ENCODE assay signal across 36 cellular contexts in genomic region chr2:86219896-86220295, GRCh38.
"Had no signal": no experiment of that assay in that cellular context is flagged by ENCODE, and none has a peak within 500 bp of the region (broad histone marks: within the 10 kb centered on the region; RNA-seq: fewer than 3 reads in every experiment).

No MANE protein-coding gene starts in this region.

- DNase-seq: activated B cell treated with CpG ODN at 0.5 μM for 24 hours; activated CD4-positive, alpha-beta memory T cell treated with anti-CD3 and anti-CD28 coated beads for 36 hours; activated CD4-positive, alpha-beta T cell treated with anti-CD3 and anti-CD28 coated beads for 4 hours; activated CD4-positive, alpha-beta T cell treated with anti-CD3 and anti-CD28 coated beads, Interleukin-2, amount 10 ng/mL, durations not matched to agents 24 days and 14 days; activated CD4-positive, alpha-beta T cell treated with anti-CD3 and anti-CD28 coated beads, Interleukin-2, amount 50 U/mL, for 1 hour; activated CD4-positive, alpha-beta T cell treated with anti-CD3 and anti-CD28 coated beads, Interleukin-2, amount 50 U/mL, for 4 hours; activated CD4-positive, CD25-positive, alpha-beta regulatory T cell treated with anti-CD3 and anti-CD28 coated beads, Interleukin-2, amount 50 U/mL, for 72 hours; activated CD8-positive, alpha-beta memory T cell treated with anti-CD3 and anti-CD28 coated beads, Interleukin-2, amount 10 ng/mL, durations not matched to agents 7 days and 5 days; activated CD8-positive, alpha-beta T cell treated with anti-CD3 and anti-CD28 coated beads for 36 hours; activated gamma-delta T cell; activated naive CD4-positive, alpha-beta T cell treated with anti-CD3 and anti-CD28 coated beads, Interleukin-2, amount 10 ng/mL, durations not matched to agents 7 days and 5 days; activated naive CD4-positive, alpha-beta T cell treated with Interleukin-2 at 50 U/mL for 16 hours; activated naive CD8-positive, alpha-beta T cell treated with anti-CD3 and anti-CD28 coated beads, Interleukin-2, amount 10 ng/mL, durations not matched to agents 7 days and 5 days; activated naive CD8-positive, alpha-beta T cell treated with anti-CD3 and anti-CD28 coated beads, Interleukin-2, amount 50 U/mL, for 24 hours; activated T-cell treated with anti-CD3 and anti-CD28 coated beads for 4 hours; activated T-cell treated with anti-CD3 and anti-CD28 coated beads, Interleukin-2, amount 50 U/mL, for 1 hour; activated T-cell treated with anti-CD3 and anti-CD28 coated beads, Interleukin-2, amount 50 U/mL, for 4 hours; activated T-cell treated with anti-CD3 and anti-CD28 coated beads, Interleukin-2, amount 50 U/mL, for 72 hours; amygdala; anterior cingulate cortex; caudate nucleus; SW 1271; T-helper 1 cell; T-helper 2 cell; T-helper 9 cell had no signal

- H3K4me3 ChIP-seq: ascending aorta, cardiac muscle cell had no signal

- H3K27ac ChIP-seq: ascending aorta, cardiac muscle cell, VCaP had no signal

- H3K36me3 ChIP-seq: cardiac muscle cell had no signal

- H3K9me3 ChIP-seq: ascending aorta had no signal

- H3K27me3 Mint-ChIP-seq: activated B cell treated with CpG ODN at 0.5 μM for 24 hours; activated CD4-positive, alpha-beta memory T cell treated with anti-CD3 and anti-CD28 coated beads for 36 hours; activated CD4-positive, alpha-beta T cell treated with anti-CD3 and anti-CD28 coated beads, Interleukin-2, amount 10 ng/mL, durations not matched to agents 24 days and 14 days; activated CD8-positive, alpha-beta memory T cell treated with anti-CD3 and anti-CD28 coated beads, Interleukin-2, amount 10 ng/mL, durations not matched to agents 7 days and 5 days; activated CD8-positive, alpha-beta T cell treated with anti-CD3 and anti-CD28 coated beads for 36 hours; activated naive CD4-positive, alpha-beta T cell treated with anti-CD3 and anti-CD28 coated beads, Interleukin-2, amount 10 ng/mL, durations not matched to agents 7 days and 5 days; activated naive CD4-positive, alpha-beta T cell treated with anti-CD3 and anti-CD28 coated beads, Interleukin-2, amount 50 U/mL, for 24 hours; activated naive CD8-positive, alpha-beta T cell; activated naive CD8-positive, alpha-beta T cell treated with anti-CD3 and anti-CD28 coated beads, Interleukin-2, amount 10 ng/mL, durations not matched to agents 7 days and 5 days; activated naive CD8-positive, alpha-beta T cell treated with anti-CD3 and anti-CD28 coated beads, Interleukin-2, amount 50 U/mL, for 24 hours; activated T-helper 17 cell treated with anti-CD3 and anti-CD28 coated beads, Interleukin-2, amount 50 U/mL, for 72 hours; brain; central memory CD8-positive, alpha-beta T cell had no signal

- H3K36me3 Mint-ChIP-seq: activated CD4-positive, alpha-beta memory T cell treated with anti-CD3 and anti-CD28 coated beads for 36 hours; activated naive CD4-positive, alpha-beta T cell treated with anti-CD3 and anti-CD28 coated beads, Interleukin-2, amount 50 U/mL, for 24 hours; brain had no signal

- H3K4me3 Mint-ChIP-seq: activated B cell treated with CpG ODN at 0.5 μM for 24 hours; activated CD4-positive, alpha-beta memory T cell treated with anti-CD3 and anti-CD28 coated beads for 36 hours; activated CD4-positive, alpha-beta T cell treated with anti-CD3 and anti-CD28 coated beads, Interleukin-2, amount 10 ng/mL, durations not matched to agents 24 days and 14 days; activated CD8-positive, alpha-beta memory T cell treated with anti-CD3 and anti-CD28 coated beads, Interleukin-2, amount 10 ng/mL, durations not matched to agents 7 days and 5 days; activated CD8-positive, alpha-beta T cell treated with anti-CD3 and anti-CD28 coated beads for 36 hours; activated naive CD4-positive, alpha-beta T cell treated with anti-CD3 and anti-CD28 coated beads, Interleukin-2, amount 10 ng/mL, durations not matched to agents 7 days and 5 days; activated naive CD8-positive, alpha-beta T cell; activated naive CD8-positive, alpha-beta T cell treated with anti-CD3 and anti-CD28 coated beads, Interleukin-2, amount 10 ng/mL, durations not matched to agents 7 days and 5 days; activated naive CD8-positive, alpha-beta T cell treated with anti-CD3 and anti-CD28 coated beads, Interleukin-2, amount 50 U/mL, for 24 hours; activated T-cell treated with anti-CD3 and anti-CD28 coated beads, Interleukin-2, amount 50 U/mL, for 4 hours; activated T-cell treated with anti-CD3 and anti-CD28 coated beads, Interleukin-2, amount 50 U/mL, for 72 hours; activated T-helper 1 cell treated with anti-CD3 and anti-CD28 coated beads, Interleukin-12 subunit alpha, Interleukin-12 subunit beta, Interleukin-2, Interleukin-4 antibody, amounts not matched to agents 30 ng/mL and 10 ng/mL and 1 ng/mL, durations not matched to agents 14 hours and 24 hours and 36 hours; activated T-helper 17 cell treated with anti-CD3 and anti-CD28 coated beads, Interleukin-2, amount 50 U/mL, for 72 hours; brain; central memory CD8-positive, alpha-beta T cell; T-helper 1 cell treated with Interleukin-12 subunit alpha and Interleukin-12 subunit beta and Interleukin-4 antibody, amounts not matched to agents 30 μg/mL and 1 μg/mL, for 36 hours; T-helper 2 cell treated with Interferon-gamma antibody and Interleukin-4, amounts not matched to agents 5 μg/mL and 100 μg/mL, for 36 hours had no signal

- H3K27ac Mint-ChIP-seq: activated B cell treated with CpG ODN at 0.5 μM for 24 hours; activated CD4-positive, alpha-beta memory T cell treated with anti-CD3 and anti-CD28 coated beads for 36 hours; activated CD4-positive, alpha-beta T cell treated with anti-CD3 and anti-CD28 coated beads, Interleukin-2, amount 10 ng/mL, durations not matched to agents 24 days and 14 days; activated CD8-positive, alpha-beta memory T cell treated with anti-CD3 and anti-CD28 coated beads, Interleukin-2, amount 10 ng/mL, durations not matched to agents 7 days and 5 days; activated CD8-positive, alpha-beta T cell treated with anti-CD3 and anti-CD28 coated beads for 36 hours; activated naive CD4-positive, alpha-beta T cell treated with anti-CD3 and anti-CD28 coated beads, Interleukin-2, amount 10 ng/mL, durations not matched to agents 7 days and 5 days; activated naive CD4-positive, alpha-beta T cell treated with anti-CD3 and anti-CD28 coated beads, Interleukin-2, amount 50 U/mL, for 24 hours; activated naive CD8-positive, alpha-beta T cell; activated naive CD8-positive, alpha-beta T cell treated with anti-CD3 and anti-CD28 coated beads, Interleukin-2, amount 10 ng/mL, durations not matched to agents 7 days and 5 days; activated naive CD8-positive, alpha-beta T cell treated with anti-CD3 and anti-CD28 coated beads, Interleukin-2, amount 50 U/mL, for 24 hours; activated T-cell treated with anti-CD3 and anti-CD28 coated beads, Interleukin-2, amount 50 U/mL, for 72 hours; activated T-helper 1 cell treated with anti-CD3 and anti-CD28 coated beads, Interleukin-12 subunit alpha, Interleukin-12 subunit beta, Interleukin-2, Interleukin-4 antibody, amounts not matched to agents 30 ng/mL and 10 ng/mL and 1 ng/mL, durations not matched to agents 14 hours and 24 hours and 36 hours; activated T-helper 17 cell treated with anti-CD3 and anti-CD28 coated beads, Interleukin-2, amount 50 U/mL, for 72 hours; T-helper 2 cell treated with Interferon-gamma antibody and Interleukin-4, amounts not matched to agents 5 μg/mL and 100 μg/mL, for 36 hours had no signal

- H3K9me3 Mint-ChIP-seq: activated B cell treated with CpG ODN at 0.5 μM for 24 hours; activated CD4-positive, alpha-beta memory T cell treated with anti-CD3 and anti-CD28 coated beads for 36 hours; activated naive CD4-positive, alpha-beta T cell treated with anti-CD3 and anti-CD28 coated beads, Interleukin-2, amount 50 U/mL, for 24 hours; activated naive CD8-positive, alpha-beta T cell treated with anti-CD3 and anti-CD28 coated beads, Interleukin-2, amount 50 U/mL, for 24 hours; activated T-cell treated with anti-CD3 and anti-CD28 coated beads, Interleukin-2, amount 50 U/mL, for 4 hours; activated T-cell treated with anti-CD3 and anti-CD28 coated beads, Interleukin-2, amount 50 U/mL, for 72 hours; activated T-helper 17 cell treated with anti-CD3 and anti-CD28 coated beads, Interleukin-2, amount 50 U/mL, for 72 hours; brain; central memory CD8-positive, alpha-beta T cell had no signal

- ATAC-seq: activated CD8-positive, alpha-beta memory T cell treated with anti-CD3 and anti-CD28 coated beads, Interleukin-2, amount 10 ng/mL, durations not matched to agents 7 days and 5 days; activated CD8-positive, alpha-beta T cell treated with anti-CD3 and anti-CD28 coated beads for 36 hours; activated naive CD8-positive, alpha-beta T cell treated with anti-CD3 and anti-CD28 coated beads, Interleukin-2, amount 50 U/mL, for 24 hours; activated T-cell treated with anti-CD3 and anti-CD28 coated beads, Interleukin-2, amount 50 U/mL, for 4 hours; activated T-cell treated with anti-CD3 and anti-CD28 coated beads, Interleukin-2, amount 50 U/mL, for 72 hours; activated T-helper 17 cell treated with anti-CD3 and anti-CD28 coated beads, Interleukin-2, amount 50 U/mL, for 72 hours had no signal

- H3K27me3 ChIP-seq: ascending aorta, cardiac muscle cell had no signal
